Comparison of ENCODE assay signal across 15 cellular contexts in genomic region chr12:58313091-58313855, GRCh38.
DNase-seq lines count a peak whose midpoint lies in the region; ATAC-seq, FAIRE-seq and TF ChIP-seq lines count a peak whose summit lies in the region.
"Had no signal": no experiment of that assay in that cellular context is flagged by ENCODE, and none has a peak within 500 bp of the region (broad histone marks: within the 10 kb centered on the region; RNA-seq: fewer than 3 reads in every experiment).

No MANE protein-coding gene starts in this region.

- H3F3A ChIP-seq in smooth muscle cell (ENCODE audit: low read depth), result peaks cover 22% of the 10 kb centered on the region

- H3K36me3 ChIP-seq in smooth muscle cell (ENCODE audit: low read depth), result no peaks in the 10 kb centered on the region

- no peak for ATAC-seq in stimulated activated naive B cell treated with anti-CD40 and anti-IgM and Interleukin-4, amounts not matched to agents 10 μg/mL and 1 μg/mL and 100 μg/mL, for 72 hours (replicated peaks)
- no peak for ATAC-seq in GM21786 (IDR thresholded peaks at IDR 0.05; ENCODE audit: unreplicated experiment)
- ATAC-seq: activated CD8-positive, alpha-beta T cell treated with anti-CD3 and anti-CD28 coated beads, Interleukin-2, amount 10 ng/mL, durations not matched to agents 7 days and 5 days; foreskin keratinocyte; left cardiac atrium; naive thymus-derived CD8-positive, alpha-beta T cell had no signal

- TF ChIP-seq CTCF in foreskin fibroblast (IDR thresholded peaks at IDR 0.05; ENCODE audit: low read depth, low read length) (no peak), smooth muscle cell (IDR thresholded peaks at IDR 0.05; ENCODE audit: borderline replicate concordance, insufficient read depth, poor library complexity, severe bottlenecking) (no peak)

- H4K20me1 ChIP-seq in smooth muscle cell (ENCODE audit: low read depth), result no peaks in the 10 kb centered on the region

- H3K4me3 ChIP-seq in foreskin fibroblast (ENCODE audit: low read depth in 1 of 2, low read length in 2 of 2), result no peak overlapping the region
- no peak overlapping the region for H3K4me3 ChIP-seq in smooth muscle cell

- H3K4me2 ChIP-seq in smooth muscle cell, result peak overlapping the region; percentile 52

- no peaks in the 10 kb centered on the region for H3K79me2 ChIP-seq in smooth muscle cell (ENCODE audit: low read depth)

- no peak overlapping the region for H3K27ac Mint-ChIP-seq in stimulated activated naive B cell treated with anti-CD40 and anti-IgM and Interleukin-4, amounts not matched to agents 10 μg/mL and 1 μg/mL and 100 μg/mL, for 72 hours
- H3K27ac Mint-ChIP-seq: activated CD8-positive, alpha-beta T cell treated with anti-CD3 and anti-CD28 coated beads, Interleukin-2, amount 10 ng/mL, durations not matched to agents 7 days and 5 days; naive thymus-derived CD8-positive, alpha-beta T cell had no signal

- no peaks in the 10 kb centered on the region for H3K4me1 Mint-ChIP-seq in stimulated activated naive B cell treated with anti-CD40 and anti-IgM and Interleukin-4, amounts not matched to agents 10 μg/mL and 1 μg/mL and 100 μg/mL, for 72 hours
- H3K4me1 Mint-ChIP-seq: naive thymus-derived CD8-positive, alpha-beta T cell had no signal

- H3K9me3 ChIP-seq in smooth muscle cell (replicated peaks; ENCODE audit: low read depth), result no peaks in the 10 kb centered on the region

- DNase-seq in GM04504 (ENCODE audit: low read depth), result peak; percentile 60
- peak; percentile 94 for DNase-seq in amniotic epithelial cell (ENCODE audit: low read depth)
- DNase-seq in foreskin fibroblast, result peak; percentile 79 to 88
- no peak for DNase-seq in smooth muscle cell (lab: John Stamatoyannopoulos, UW; ENCODE audit: unreplicated experiment)
- DNase-seq in GF-D8 (lab: John Stamatoyannopoulos, UW), result no peak
- no peak for DNase-seq in stimulated activated naive B cell treated with anti-CD40 and anti-IgM and Interleukin-4, amounts not matched to agents 10 μg/mL and 1 μg/mL and 100 μg/mL, for 72 hours
- DNase-seq in GM19239 (ENCODE audit: insufficient read length, low spot score), result no peak
- DNase-seq: activated CD8-positive, alpha-beta T cell treated with anti-CD3 and anti-CD28 coated beads, Interleukin-2, amount 10 ng/mL, durations not matched to agents 7 days and 5 days; activated naive CD4-positive, alpha-beta T cell; left cardiac atrium; naive thymus-derived CD8-positive, alpha-beta T cell; NCI-H1048; small intestine had no signal

- FAIRE-seq in GM19239 (lab: Jason Lieb, UNC), result no peak
- FAIRE-seq: small intestine had no signal

- H3K4me1 ChIP-seq in smooth muscle cell (ENCODE audit: low read depth), result peaks cover 16% of the 10 kb centered on the region

- peaks cover 0 to 3% of the 10 kb centered on the region in 2 donors for H3K36me3 Mint-ChIP-seq in stimulated activated naive B cell treated with anti-CD40 and anti-IgM and Interleukin-4, amounts not matched to agents 10 μg/mL and 1 μg/mL and 100 μg/mL, for 72 hours

- H2AFZ ChIP-seq in smooth muscle cell (ENCODE audit: low read depth), result peak overlapping the region; percentile 18

- peaks cover 5 to 16% of the 10 kb centered on the region in 2 donors for H3K27me3 Mint-ChIP-seq in stimulated activated naive B cell treated with anti-CD40 and anti-IgM and Interleukin-4, amounts not matched to agents 10 μg/mL and 1 μg/mL and 100 μg/mL, for 72 hours

- H3K9me3 Mint-ChIP-seq in stimulated activated naive B cell treated with anti-CD40 and anti-IgM and Interleukin-4, amounts not matched to agents 10 μg/mL and 1 μg/mL and 100 μg/mL, for 72 hours, result peaks cover 4 to 8% of the 10 kb centered on the region in 2 donors

- no peak overlapping the region for H3K4me3 Mint-ChIP-seq in stimulated activated naive B cell treated with anti-CD40 and anti-IgM and Interleukin-4, amounts not matched to agents 10 μg/mL and 1 μg/mL and 100 μg/mL, for 72 hours
- H3K4me3 Mint-ChIP-seq: activated CD8-positive, alpha-beta T cell treated with anti-CD3 and anti-CD28 coated beads, Interleukin-2, amount 10 ng/mL, durations not matched to agents 7 days and 5 days; naive thymus-derived CD8-positive, alpha-beta T cell had no signal

- H3K27me3 ChIP-seq in smooth muscle cell (ENCODE audit: low read depth), result no peaks in the 10 kb centered on the region
- H3K27me3 ChIP-seq: foreskin keratinocyte had no signal

- peak overlapping the region; percentile 78 for H3K27ac ChIP-seq in smooth muscle cell (ENCODE audit: low read depth)
- H3K27ac ChIP-seq: foreskin keratinocyte had no signal

- 35% methylated on average over 4 of the region's 4 CpGs for WGBS in smooth muscle cell (ENCODE audit: low lambda C conversion rate)

- H3K9ac ChIP-seq in smooth muscle cell (ENCODE audit: low read depth), result peak overlapping the region; percentile 22

Comparison
In these comparisons a context has a peak if more than half of its experiments do, and no peak if none do; other contexts are left out.
1. DNase-seq: peak in GM04504 (single experiment), amniotic epithelial cell (single experiment) and foreskin fibroblast (2 of 2); none in smooth muscle cell (single experiment), GF-D8 (single experiment), stimulated activated naive B cell treated with anti-CD40 and anti-IgM and Interleukin-4, amounts not matched to agents 10 μg/mL and 1 μg/mL and 100 μg/mL, for 72 hours (single experiment) and GM19239 (single experiment).